In genomic region chr17:22441776-22442175, GRCh38 we compare ENCODE assay signal across 27 cellular contexts.
"Had no signal": no experiment of that assay in that cellular context is flagged by ENCODE, and none has a peak within 500 bp of the region (broad histone marks: within the 10 kb centered on the region; RNA-seq: fewer than 3 reads in every experiment).

No MANE protein-coding gene starts in this region.

- ATAC-seq: mucosa of descending colon; naive thymus-derived CD4-positive, alpha-beta T cell; natural killer cell treated with Interleukin-12 subunit alpha and Interleukin-12 subunit beta and Interleukin-15 and Interleukin-18, amount 100 ng/mL, for 72 hours; pancreas; right cardiac atrium; sciatic nerve; stimulated activated naive B cell treated with anti-CD40 and anti-IgM and Interleukin-4, amounts not matched to agents 10 μg/mL and 1 μg/mL and 100 μg/mL, for 72 hours; stimulated activated naive CD8-positive, alpha-beta T cell treated with anti-CD3 and anti-CD28 coated beads, Interleukin-15, Interleukin-2, amounts not matched to agents 100 U/mL and 50 U/mL, for 24 hours had no signal

- H3K4me3 ChIP-seq: left ventricle myocardium inferior, lung, mucosa of descending colon, pancreas, prostate gland, skin epidermis, stomach, testis, thyroid gland, transverse colon, upper lobe of left lung, vagina had no signal

- H3K27me3 ChIP-seq: pancreas, testis, thyroid gland, transverse colon, upper lobe of left lung, vagina had no signal

- H3K9me3 ChIP-seq: left ventricle myocardium inferior, pancreas, prostate gland, testis, thyroid gland, transverse colon, upper lobe of left lung, vagina had no signal

- H3K36me3 ChIP-seq: left ventricle myocardium inferior, pancreas, prostate gland, stomach, thyroid gland, transverse colon, upper lobe of left lung, vagina had no signal

- H3K4me1 ChIP-seq: left ventricle myocardium inferior, pancreas, prostate gland, stomach, thyroid gland, transverse colon, upper lobe of left lung, vagina had no signal

- H3K27ac ChIP-seq: left ventricle myocardium inferior, pancreas, prostate gland, skin epidermis, stomach, testis, thyroid gland, transverse colon, upper lobe of left lung, vagina had no signal

- DNase-seq: hypothalamus; immature natural killer cell; left ventricle myocardium inferior; mesendoderm; mucosa of descending colon; naive thymus-derived CD4-positive, alpha-beta T cell; pancreas; posterior cingulate gyrus; retina; right cardiac atrium; stimulated activated CD4-positive, alpha-beta T cell treated with anti-CD3 and anti-CD28 coated beads, Interleukin-12 subunit alpha, Interleukin-12 subunit beta, amount 100 ng/mL, for 4 hours; stimulated activated CD4-positive, alpha-beta T cell treated with anti-CD3 and anti-CD28 coated beads, Interleukin-15, amount 100 ng/mL, for 24 hours; stimulated activated CD4-positive, alpha-beta T cell treated with anti-CD3 and anti-CD28 coated beads, Interleukin-2, amount 100 ng/mL, for 24 hours; stimulated activated CD4-positive, alpha-beta T cell treated with anti-CD3 and anti-CD28 coated beads, Interleukin-4, amount 100 ng/mL, for 1 hour; stimulated activated naive B cell treated with anti-CD40 and anti-IgM and Interleukin-4, amounts not matched to agents 10 μg/mL and 1 μg/mL and 100 μg/mL, for 72 hours; stimulated activated naive CD8-positive, alpha-beta T cell treated with anti-CD3 and anti-CD28 coated beads, Interleukin-15, Interleukin-2, amounts not matched to agents 100 U/mL and 50 U/mL, for 24 hours; stomach; testis; thyroid gland; transverse colon; upper lobe of left lung had no signal
